ENCODE assay signal across 25 cellular contexts in the genomic region with DNA sequence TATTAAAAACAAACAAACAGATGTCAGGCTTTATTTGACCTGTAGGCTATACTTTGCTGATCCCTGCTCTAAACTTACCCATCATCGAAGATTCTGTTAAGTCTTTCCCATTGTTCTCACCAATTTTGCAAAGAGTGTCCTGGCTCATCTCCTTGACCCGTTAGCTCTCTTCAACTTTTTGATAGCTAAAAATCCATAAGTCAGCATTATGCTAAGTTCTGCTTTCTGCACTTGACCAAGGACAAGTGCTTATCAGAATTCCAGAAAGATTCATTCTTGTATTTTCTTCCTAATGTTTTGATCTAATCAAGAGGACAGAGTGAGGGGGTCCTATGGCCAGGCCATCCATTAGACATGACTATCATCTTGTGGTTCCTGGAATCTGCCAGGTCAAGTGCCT.
DNase-seq lines count a peak whose midpoint lies in the region; ATAC-seq, FAIRE-seq and TF ChIP-seq lines count a peak whose summit lies in the region.
"Had no signal": no experiment of that assay in that cellular context is flagged by ENCODE, and none has a peak within 500 bp of the region (broad histone marks: within the 10 kb centered on the region; RNA-seq: fewer than 3 reads in every experiment).

No MANE protein-coding gene starts in this region.

- H3K27me3 ChIP-seq in K562 (ENCODE audit: control insufficient read depth in 2 of 2, insufficient read depth in 2 of 2, low read length in 2 of 2) (no peaks in the 10 kb centered on the region), PC-9 (ENCODE audit: insufficient read depth, low read depth) (no peaks in the 10 kb centered on the region)
- H3K27me3 ChIP-seq: BE2C; BLaER1 treated with 17β-estradiol and CSF1 and Interleukin-3, amounts not matched to agents 10 nM and 100 nM had no signal

- intact Hi-C loops in K562 (cut with micrococcal nuclease) (no loop called here), PC-9 (cut with micrococcal nuclease; ENCODE audit: unreplicated experiment) (no loop called here)

- H3K9me3 Mint-ChIP-seq in activated naive CD8-positive, alpha-beta T cell treated with anti-CD3 and anti-CD28 coated beads for 36 hours, result peaks cover 7% of the 10 kb centered on the region
- H3K9me3 Mint-ChIP-seq in activated naive CD8-positive, alpha-beta T cell treated with anti-CD3 and anti-CD28 coated beads, Interleukin-2, amount 50 U/mL, for 24 hours, result peaks cover 3% of the 10 kb centered on the region
- H3K9me3 Mint-ChIP-seq: CD4-positive, alpha-beta T cell; GM23338; H9 had no signal

- H4K20me1 ChIP-seq in K562 (replicated peaks; ENCODE audit: control insufficient read depth, insufficient read depth, low read length), result no peaks in the 10 kb centered on the region
- H4K20me1 ChIP-seq in PC-9 (ENCODE audit: insufficient read depth), result no peaks in the 10 kb centered on the region
- H4K20me1 ChIP-seq: BLaER1 treated with 17β-estradiol and CSF1 and Interleukin-3, amounts not matched to agents 10 nM and 100 nM had no signal

- no peaks in the 10 kb centered on the region for H3K36me3 ChIP-seq in K562 (ENCODE audit: control insufficient read depth, insufficient read depth, low read length)
- H3K36me3 ChIP-seq in PC-9 (ENCODE audit: low read depth), result no peaks in the 10 kb centered on the region
- H3K36me3 ChIP-seq: BE2C; BLaER1 treated with 17β-estradiol and CSF1 and Interleukin-3, amounts not matched to agents 10 nM and 100 nM had no signal

- H2AFZ ChIP-seq in K562 (ENCODE audit: low read depth, low read length) (no peak overlapping the region), PC-9 (no peak overlapping the region)
- H2AFZ ChIP-seq: GM23338 had no signal

- no peaks in the 10 kb centered on the region; the same call in 1 of the 2 replicates for H3K9me2 ChIP-seq in PC-9 (ENCODE audit: insufficient read depth)

- no peak for DNase-seq in activated naive CD8-positive, alpha-beta T cell treated with anti-CD3 and anti-CD28 coated beads for 36 hours
- DNase-seq in activated naive CD8-positive, alpha-beta T cell treated with anti-CD3 and anti-CD28 coated beads, Interleukin-2, amount 50 U/mL, for 24 hours, result no peak
- no peak for DNase-seq in A549 (ENCODE audit: low read depth in 1 of 2, low spot score in 1 of 2)
- no peak for DNase-seq in K562 (ENCODE audit: extremely low read depth in 1 of 4, low spot score in 3 of 4)
- no peak for DNase-seq in PC-9
- DNase-seq: ACHN; AML-193; BE2C; CD4-positive, alpha-beta T cell; CD8-positive, alpha-beta memory T cell; DMS 273 treated with DMSO at 0.1 percent for 48 hours; DMS79; EL; GDM1; H9 had no signal

- peaks cover 5% of the 10 kb centered on the region for H3K36me3 Mint-ChIP-seq in activated naive CD8-positive, alpha-beta T cell treated with anti-CD3 and anti-CD28 coated beads for 36 hours
- no peaks in the 10 kb centered on the region for H3K36me3 Mint-ChIP-seq in activated naive CD8-positive, alpha-beta T cell treated with anti-CD3 and anti-CD28 coated beads, Interleukin-2, amount 50 U/mL, for 24 hours (ENCODE audit: low read depth)
- H3K36me3 Mint-ChIP-seq: CD14-positive monocyte had no signal

- no peaks in the 10 kb centered on the region for H3K9me1 ChIP-seq in K562 (ENCODE audit: control insufficient read depth, insufficient read depth, low read length)

- no peaks in the 10 kb centered on the region for H3F3A ChIP-seq in PC-9 (ENCODE audit: insufficient read depth, low read depth)

- TF ChIP-seq POLR2A in A549 (IDR thresholded peaks at IDR 0.05; ENCODE audit: low read length) (no peak), K562 (conservative IDR thresholded peaks at IDR 0.05) (no peak)

- 14% methylated on average over 2 of the region's 2 CpGs for WGBS in A549 (ENCODE audit: missing lambda C conversion rate)
- 0% methylated on average over 2 of the region's 2 CpGs for WGBS in K562 (ENCODE audit: insufficient coverage, low coverage, missing lambda C conversion rate)

- no TSS peak for BruUV-seq in K562 (replicated peaks; lab: Mats Ljungman, UMichigan)
- BruUV-seq in PC-9 (replicated peaks; lab: Mats Ljungman, UMichigan), result no TSS peak

- H3K79me2 ChIP-seq in K562 (ENCODE audit: control insufficient read depth, insufficient read depth, low read length), result no peaks in the 10 kb centered on the region
- H3K79me2 ChIP-seq in PC-9 (ENCODE audit: low read depth), result no peaks in the 10 kb centered on the region

- POLR2A ChIA-PET in A549 (lab: Yijun Ruan, JAX) (no interaction called here), K562 (lab: Yijun Ruan, JAX) (no interaction called here), PC-9 (lab: Charles Lee; ENCODE audit: unreplicated experiment) (no interaction called here)

- ATAC-seq in activated naive CD8-positive, alpha-beta T cell treated with anti-CD3 and anti-CD28 coated beads, Interleukin-2, amount 50 U/mL, for 24 hours, result no peak
- ATAC-seq in A549 (no peak), K562 (no peak)
- no peak for ATAC-seq in activated CD4-positive, CD25-positive, alpha-beta regulatory T cell treated with anti-CD3 and anti-CD28 coated beads, Interleukin-2, amount 50 U/mL, for 24 hours
- ATAC-seq: GM12878, GM23338, HCT116 had no signal

- no peak for FAIRE-seq in A549 (lab: Jason Lieb, UNC)
- FAIRE-seq in K562 (lab: Jason Lieb, UNC), result no peak
- FAIRE-seq: A204.1, D721Med, GM12878, GM19239 had no signal

- H3K4me1 ChIP-seq in A549 (no peaks in the 10 kb centered on the region), K562 (replicated peaks in 1 of 2; ENCODE audit: control insufficient read depth in 2 of 2, insufficient read depth in 2 of 2, low read length in 2 of 2) (no peaks in the 10 kb centered on the region), PC-9 (replicated peaks; ENCODE audit: insufficient read depth) (no peaks in the 10 kb centered on the region)
- H3K4me1 ChIP-seq: BE2C had no signal

- TF ChIP-seq EP300 in A549 (IDR thresholded peaks at IDR 0.05) (no peak), K562 (IDR thresholded peaks at IDR 0.05; ENCODE audit: low read length) (no peak)

- H3K4me1 Mint-ChIP-seq in activated naive CD8-positive, alpha-beta T cell treated with anti-CD3 and anti-CD28 coated beads for 36 hours, result peaks cover 19% of the 10 kb centered on the region
- peaks cover 14% of the 10 kb centered on the region for H3K4me1 Mint-ChIP-seq in activated naive CD8-positive, alpha-beta T cell treated with anti-CD3 and anti-CD28 coated beads, Interleukin-2, amount 50 U/mL, for 24 hours
- H3K4me1 Mint-ChIP-seq: CD14-positive monocyte had no signal

- H3K4me3 Mint-ChIP-seq in activated naive CD8-positive, alpha-beta T cell treated with anti-CD3 and anti-CD28 coated beads for 36 hours, result no peak overlapping the region
- no peak overlapping the region for H3K4me3 Mint-ChIP-seq in activated naive CD8-positive, alpha-beta T cell treated with anti-CD3 and anti-CD28 coated beads, Interleukin-2, amount 50 U/mL, for 24 hours
- H3K4me3 Mint-ChIP-seq: CD14-positive monocyte; CD4-positive, alpha-beta T cell; CD8-positive, alpha-beta memory T cell; GM23338; H9 had no signal

- H3K4me3 ChIP-seq in A549 (no peak overlapping the region), K562 (no peak overlapping the region), PC-9 (no peak overlapping the region)
- H3K4me3 ChIP-seq: BLaER1 treated with 17β-estradiol and CSF1 and Interleukin-3, amounts not matched to agents 10 nM and 100 nM; GM12878; GM23338 had no signal

- TF ChIP-seq CTCF in A549 (IDR thresholded peaks at IDR 0.05) (no peak), K562 (IDR thresholded peaks at IDR 0.05 in 2 of 3, conservative IDR thresholded peaks at IDR 0.05 in 1 of 3; ENCODE audit: insufficient read depth in 2 of 3, low read depth in 1 of 3, low read length in 3 of 3) (no peak), PC-9 (conservative IDR thresholded peaks at IDR 0.05) (no peak)

- in situ Hi-C loops in K562 (cut with MboI), result no loop called here

- TF ChIP-seq RAD21 in A549 (conservative IDR thresholded peaks at IDR 0.05 in 1 of 2, IDR thresholded peaks at IDR 0.05 in 1 of 2) (no peak), K562 (CRISPR knock-in tag; conservative IDR thresholded peaks at IDR 0.05 in 1 of 2, IDR thresholded peaks at IDR 0.05 in 1 of 2) (no peak)

- no peaks in the 10 kb centered on the region for H3K27me3 Mint-ChIP-seq in activated naive CD8-positive, alpha-beta T cell treated with anti-CD3 and anti-CD28 coated beads for 36 hours
- peaks cover 2% of the 10 kb centered on the region for H3K27me3 Mint-ChIP-seq in activated naive CD8-positive, alpha-beta T cell treated with anti-CD3 and anti-CD28 coated beads, Interleukin-2, amount 50 U/mL, for 24 hours
- H3K27me3 Mint-ChIP-seq: CD4-positive, alpha-beta T cell; CD8-positive, alpha-beta memory T cell had no signal

- H3K4me2 ChIP-seq in A549, result no peak overlapping the region
- no peak overlapping the region for H3K4me2 ChIP-seq in K562 (ENCODE audit: insufficient read depth, low read length)
- no peak overlapping the region for H3K4me2 ChIP-seq in PC-9
- H3K4me2 ChIP-seq: BLaER1 treated with 17β-estradiol and CSF1 and Interleukin-3, amounts not matched to agents 10 nM and 100 nM; GM23338 had no signal

- no peaks in the 10 kb centered on the region for H3K9me3 ChIP-seq in A549
- no peaks in the 10 kb centered on the region for H3K9me3 ChIP-seq in K562 (replicated peaks; ENCODE audit: control insufficient read depth, insufficient read depth, low read depth, low read length)
- no peaks in the 10 kb centered on the region for H3K9me3 ChIP-seq in PC-9 (ENCODE audit: insufficient read depth, low read depth)
- H3K9me3 ChIP-seq: BE2C; BLaER1 treated with 17β-estradiol and CSF1 and Interleukin-3, amounts not matched to agents 10 nM and 100 nM had no signal

- H3K27ac Mint-ChIP-seq in activated naive CD8-positive, alpha-beta T cell treated with anti-CD3 and anti-CD28 coated beads for 36 hours, result peak overlapping the region; percentile 6
- no peak overlapping the region for H3K27ac Mint-ChIP-seq in activated naive CD8-positive, alpha-beta T cell treated with anti-CD3 and anti-CD28 coated beads, Interleukin-2, amount 50 U/mL, for 24 hours
- H3K27ac Mint-ChIP-seq: CD14-positive monocyte; CD4-positive, alpha-beta T cell; GM23338; H9 had no signal

- CTCF ChIA-PET in A549 (lab: Yijun Ruan, JAX), result no interaction called here
- CTCF ChIA-PET in K562 (lab: Yijun Ruan, JAX; ENCODE audit: low intra/inter-chr PET ratio), result no interaction called here
- CTCF ChIA-PET in PC-9 (lab: Charles Lee), result no interaction called here

- no peak overlapping the region for H3K27ac ChIP-seq in A549
- no peak overlapping the region for H3K27ac ChIP-seq in K562 (ENCODE audit: extremely low read depth, low read depth, low read length)
- H3K27ac ChIP-seq in PC-9, result no peak overlapping the region
- H3K27ac ChIP-seq: 22Rv1; BLaER1 treated with 17β-estradiol and CSF1 and Interleukin-3, amounts not matched to agents 10 nM and 100 nM had no signal

- H3K9ac ChIP-seq in K562 (ENCODE audit: insufficient read depth in 1 of 2, low read depth in 2 of 2, low read length in 2 of 2), result no peak overlapping the region
- H3K9ac ChIP-seq: BLaER1 treated with 17β-estradiol and CSF1 and Interleukin-3, amounts not matched to agents 10 nM and 100 nM had no signal

TF ChIP-seq in K562, 482 proteins besides CTCF, POLR2A, EP300 and RAD21:
- TF ChIP-seq MAFG (tag; conservative IDR thresholded peaks at IDR 0.05) (peak; percentile 22; the same call in 1 of the 2 replicates), MTA3 (IDR thresholded peaks at IDR 0.05; ENCODE audit: borderline replicate concordance) (no peak)
